Comparison of ENCODE assay signal across 8 cellular contexts in genomic region chr1:243842978-243843490, GRCh38. TPM values are rescaled to one million over a fixed set of nuclear protein-coding genes. Genes with fewer than 3 reads are reported as not detected.
DNase-seq lines count a peak whose midpoint lies in the region; ATAC-seq and TF ChIP-seq lines count a peak whose summit lies in the region.

No MANE protein-coding gene starts in this region.

- no peak overlapping the region for H3K4me3 ChIP-seq in skeletal muscle cell (ENCODE audit: low read depth, low read length)
- H3K4me3 ChIP-seq in colonic mucosa = no peak overlapping the region

- no peak for TF ChIP-seq CTCF in colonic mucosa (IDR thresholded peaks at IDR 0.05)

- peaks cover 6% of the 10 kb centered on the region for H3K27me3 Mint-ChIP-seq in activated CD4-positive, alpha-beta T cell treated with anti-CD3 and anti-CD28 coated beads, Interleukin-2, amount 10 ng/mL, durations not matched to agents 7 days and 5 days

- CTCF ChIA-PET in activated CD4-positive, alpha-beta T cell treated with anti-CD3 and anti-CD28 coated beads, Interleukin-2, amount 10 ng/mL, durations not matched to agents 7 days and 5 days (lab: Charles Lee) = no interaction called here

- H3K27ac Mint-ChIP-seq in activated CD4-positive, alpha-beta T cell treated with anti-CD3 and anti-CD28 coated beads, Interleukin-2, amount 10 ng/mL, durations not matched to agents 7 days and 5 days = peak overlapping the region; percentile 54

- H3K9me3 Mint-ChIP-seq in activated CD4-positive, alpha-beta T cell treated with anti-CD3 and anti-CD28 coated beads, Interleukin-2, amount 10 ng/mL, durations not matched to agents 7 days and 5 days = peaks cover 4% of the 10 kb centered on the region

- H3K4me1 Mint-ChIP-seq in activated CD4-positive, alpha-beta T cell treated with anti-CD3 and anti-CD28 coated beads, Interleukin-2, amount 10 ng/mL, durations not matched to agents 7 days and 5 days = peaks cover 26% of the 10 kb centered on the region

- H3K9ac ChIP-seq in colonic mucosa (ENCODE audit: low read depth in 2 of 2, low read length in 2 of 2) = no peak overlapping the region

- POLR2A ChIA-PET in activated CD4-positive, alpha-beta T cell treated with anti-CD3 and anti-CD28 coated beads, Interleukin-2, amount 10 ng/mL, durations not matched to agents 7 days and 5 days (lab: Charles Lee) = no interaction called here

- H3K36me3 ChIP-seq in colonic mucosa = no peaks in the 10 kb centered on the region

- intact Hi-C loops in colonic mucosa (cut with DNase I) = no loop called here

- H3K36me3 Mint-ChIP-seq in activated CD4-positive, alpha-beta T cell treated with anti-CD3 and anti-CD28 coated beads, Interleukin-2, amount 10 ng/mL, durations not matched to agents 7 days and 5 days (ENCODE audit: low read depth) = peaks cover 9% of the 10 kb centered on the region

- DNase-seq in GM04504 (ENCODE audit: low read depth) (peak; percentile 52), fibroblast of peridontal ligament (ENCODE audit: extremely low read depth) (peak; percentile 80), skeletal muscle cell (ENCODE audit: low read depth) (peak; percentile 56), GM19238 (ENCODE audit: insufficient read length, low spot score) (no peak), colonic mucosa (no peak)
- no peak for DNase-seq in activated CD4-positive, alpha-beta T cell treated with anti-CD3 and anti-CD28 coated beads, Interleukin-2, amount 10 ng/mL, durations not matched to agents 7 days and 5 days

- no peaks in the 10 kb centered on the region for H3K9me3 ChIP-seq in colonic mucosa

- H3K4me3 Mint-ChIP-seq in activated CD4-positive, alpha-beta T cell treated with anti-CD3 and anti-CD28 coated beads, Interleukin-2, amount 10 ng/mL, durations not matched to agents 7 days and 5 days = no peak overlapping the region

- no peak overlapping the region for H3K27ac ChIP-seq in colonic mucosa

- H3K27me3 ChIP-seq in colonic mucosa = no peaks in the 10 kb centered on the region

- H3K4me1 ChIP-seq in colonic mucosa = no peaks in the 10 kb centered on the region

- ATAC-seq in HG03571 (IDR thresholded peaks at IDR 0.05; ENCODE audit: unreplicated experiment) (no peak), GM21528 (IDR thresholded peaks at IDR 0.05; ENCODE audit: low FRiP score, unreplicated experiment) (no peak)

RNA-seq across cellular contexts. Expression of gene AKT3, which starts 7.0 kb away (rescaled TPM):
- total RNA-seq in activated CD4-positive, alpha-beta T cell treated with anti-CD3 and anti-CD28 coated beads, Interleukin-2, amount 10 ng/mL, durations not matched to agents 7 days and 5 days = 10 to 100 TPM; 28.3 to 31.5 TPM
- 10 to 100 TPM in 1 of 2 donors, 1 to 10 TPM in 1; 6.0 to 21.3 TPM for total RNA-seq in colonic mucosa

Comparison
In these comparisons a context has a peak if more than half of its experiments do, and no peak if none do; other contexts are left out.
1. DNase-seq: peak in GM04504 (single experiment), fibroblast of peridontal ligament (single experiment) and skeletal muscle cell (single experiment); none in activated CD4-positive, alpha-beta T cell treated with anti-CD3 and anti-CD28 coated beads, Interleukin-2, amount 10 ng/mL, durations not matched to agents 7 days and 5 days (single experiment), GM19238 (single experiment) and colonic mucosa (single experiment).